In genomic region chr17:59337741-59338299, GRCh38 we compare ENCODE assay signal across 2 cellular contexts.
TF ChIP-seq lines count a peak whose summit lies in the region.

No MANE protein-coding gene starts in this region.

TF ChIP-seq in GM23338, 12 proteins besides CTCF, POLR2A, EP300 and RAD21 (continued from another document):
- TF ChIP-seq REST (IDR thresholded peaks at IDR 0.05; ENCODE audit: unreplicated experiment) (no peak), ZNF462 (CRISPR knock-in tag; IDR thresholded peaks at IDR 0.05) (no peak), EZH2 (IDR thresholded peaks at IDR 0.05; ENCODE audit: low read depth, unreplicated experiment) (no peak), STAT1 (IDR thresholded peaks at IDR 0.05; ENCODE audit: unreplicated experiment) (no peak), CREB1 (CRISPR knock-in tag; IDR thresholded peaks at IDR 0.05; ENCODE audit: low read depth) (no peak), NANOG (IDR thresholded peaks at IDR 0.05; ENCODE audit: borderline replicate concordance) (no peak), JUNB (IDR thresholded peaks at IDR 0.05; ENCODE audit: unreplicated experiment) (no peak), ZNF114 (CRISPR knock-in tag; IDR thresholded peaks at IDR 0.05) (no peak), EZH2phosphoT487 (IDR thresholded peaks at IDR 0.05; ENCODE audit: unreplicated experiment) (no peak), ETS1 (IDR thresholded peaks at IDR 0.05) (no peak)

TF ChIP-seq in WTC11, 78 proteins besides CTCF, POLR2A, EP300 and RAD21 (continued from another document):
- TF ChIP-seq ARID4B (CRISPR knock-in tag; IDR thresholded peaks at IDR 0.05; ENCODE audit: borderline replicate concordance) = no peak
- TF ChIP-seq SOX15 (CRISPR knock-in tag; IDR thresholded peaks at IDR 0.05) = no peak
